ENCODE assay signal across 16 cellular contexts in genomic region chr13:33997574-33997973, GRCh38.
DNase-seq lines count a peak whose midpoint lies in the region; FAIRE-seq and TF ChIP-seq lines count a peak whose summit lies in the region.
"Had no signal": no experiment of that assay in that cellular context is flagged by ENCODE, and none has a peak within 500 bp of the region (broad histone marks: within the 10 kb centered on the region; RNA-seq: fewer than 3 reads in every experiment).

No MANE protein-coding gene starts in this region.

- no peak overlapping the region for H3K9ac ChIP-seq in mesendoderm (ENCODE audit: low read length)
- H3K9ac ChIP-seq: BLaER1 had no signal

- no peak overlapping the region for H2BK15ac ChIP-seq in mesendoderm (replicated peaks; ENCODE audit: low read depth)

- H3K23ac ChIP-seq in mesendoderm (ENCODE audit: low read length): no peak overlapping the region

- H3K4me1 ChIP-seq in mesendoderm (ENCODE audit: control insufficient read depth, low read depth, low read length): no peaks in the 10 kb centered on the region

- no peak overlapping the region for H3K27ac ChIP-seq in mesendoderm (ENCODE audit: low read depth, low read length)
- H3K27ac ChIP-seq: BLaER1, HL-60 had no signal

- DNase-seq in NCI-H146 (lab: John Stamatoyannopoulos, UW): peak; percentile 9
- DNase-seq in NCI-H146 treated with DMSO at 0.1 percent for 48 hours (lab: John Stamatoyannopoulos, UW; ENCODE audit: unreplicated experiment): no peak
- peak; percentile 79 for DNase-seq in DMS53 (lab: John Stamatoyannopoulos, UW)
- peak; percentile 37 for DNase-seq in NCI-H510A treated with DMSO at 0.1 percent for 48 hours (lab: John Stamatoyannopoulos, UW)
- DNase-seq in bronchial epithelial cell (ENCODE audit: low read depth): peak; percentile 63
- DNase-seq in C1 segment of cervical spinal cord (lab: John Stamatoyannopoulos, UW): no peak
- DNase-seq in mesendoderm: no peak
- no peak for DNase-seq in activated naive CD4-positive, alpha-beta T cell treated with Interleukin-2 at 50 U/mL for 16 hours
- DNase-seq: 8988T; AML-193; CD4-positive, CD25-positive, alpha-beta regulatory T cell; GOT3; H9 had no signal

- H3K79me2 ChIP-seq in mesendoderm (ENCODE audit: control insufficient read depth, insufficient read depth, low read length): no peaks in the 10 kb centered on the region

- H4K8ac ChIP-seq in mesendoderm (ENCODE audit: low read depth, low read length): no peak overlapping the region

- no peak overlapping the region for H3K56ac ChIP-seq in mesendoderm (ENCODE audit: low read length)

- H3K18ac ChIP-seq in mesendoderm (ENCODE audit: low read length): no peak overlapping the region

- H2BK120ac ChIP-seq in mesendoderm (ENCODE audit: low read depth, low read length): no peak overlapping the region

- no peak overlapping the region for H4K5ac ChIP-seq in mesendoderm (ENCODE audit: low read length)

- no CpG with 5 or more reads among the region's 3 CpGs for WGBS in mesendoderm (ENCODE audit: extremely low coverage, insufficient coverage, low lambda C conversion rate)

- no peak for FAIRE-seq in bronchial epithelial cell (lab: Jason Lieb, UNC)
- FAIRE-seq: GM12878 had no signal

- no peak overlapping the region for H3K4me3 ChIP-seq in bronchial epithelial cell (ENCODE audit: low read depth, low read length)
- no peak overlapping the region for H3K4me3 ChIP-seq in mesendoderm (ENCODE audit: low read length)
- H3K4me3 ChIP-seq: BLaER1, GM12878 had no signal

- no peak overlapping the region for H3K4ac ChIP-seq in mesendoderm (ENCODE audit: low read depth, low read length)

- no peaks in the 10 kb centered on the region for H3K27me3 ChIP-seq in bronchial epithelial cell (ENCODE audit: control insufficient read depth, insufficient read depth, low read length)
- H3K27me3 ChIP-seq in mesendoderm (ENCODE audit: insufficient read depth, low read length, poor library complexity): no peaks in the 10 kb centered on the region
- H3K27me3 ChIP-seq: BLaER1 had no signal

- no peak overlapping the region for H2AK5ac ChIP-seq in mesendoderm (ENCODE audit: low read length)

- H3K79me1 ChIP-seq in mesendoderm (ENCODE audit: low read length): no peaks in the 10 kb centered on the region

- TF ChIP-seq CTCF in bronchial epithelial cell (IDR thresholded peaks at IDR 0.05; ENCODE audit: insufficient read depth, low read length, severe bottlenecking): no peak

- H3K4me2 ChIP-seq in mesendoderm (ENCODE audit: low read length): no peak overlapping the region
- H3K4me2 ChIP-seq: BLaER1 had no signal

- H3K36me3 ChIP-seq in bronchial epithelial cell (ENCODE audit: control insufficient read depth, insufficient read depth, low read length) (no peaks in the 10 kb centered on the region), mesendoderm (ENCODE audit: control insufficient read depth, insufficient read depth, low read length) (no peaks in the 10 kb centered on the region)
- H3K36me3 ChIP-seq: BLaER1 had no signal

- no peak overlapping the region for H2BK5ac ChIP-seq in mesendoderm (ENCODE audit: low read length)

Comparison
In these comparisons a context has a peak if more than half of its experiments do, and no peak if none do; other contexts are left out.
1. DNase-seq: peak in NCI-H146 (single experiment), DMS53 (single experiment), NCI-H510A treated with DMSO at 0.1 percent for 48 hours (single experiment) and bronchial epithelial cell (single experiment); none in NCI-H146 treated with DMSO at 0.1 percent for 48 hours (single experiment), C1 segment of cervical spinal cord (0 of 14), mesendoderm (single experiment) and activated naive CD4-positive, alpha-beta T cell treated with Interleukin-2 at 50 U/mL for 16 hours (single experiment).